Comparison of ENCODE assay signal across 18 cellular contexts in genomic region chr16:69463876-69464275, GRCh38. TPM values are rescaled to one million over a fixed set of nuclear protein-coding genes. Genes with fewer than 3 reads are reported as not detected.
DNase-seq lines count a peak whose midpoint lies in the region; TF ChIP-seq lines count a peak whose summit lies in the region.
"Had no signal": no experiment of that assay in that cellular context is flagged by ENCODE, and none has a peak within 500 bp of the region (broad histone marks: within the 10 kb centered on the region; RNA-seq: fewer than 3 reads in every experiment).

No MANE protein-coding gene starts in this region.

- H3K27me3 ChIP-seq in neural progenitor cell: no peaks in the 10 kb centered on the region
- H3K27me3 ChIP-seq: right atrium auricular region, upper lobe of left lung had no signal

- H3K9ac ChIP-seq in neural progenitor cell: no peak overlapping the region

- H4K20me1 ChIP-seq in neural progenitor cell (ENCODE audit: low read depth): peaks cover 13% of the 10 kb centered on the region

- H3K4me1 ChIP-seq in neural progenitor cell: peaks cover 11% of the 10 kb centered on the region
- H3K4me1 ChIP-seq: right atrium auricular region had no signal

- peaks cover 59% of the 10 kb centered on the region for H3K36me3 Mint-ChIP-seq in activated CD4-positive, alpha-beta memory T cell treated with anti-CD3 and anti-CD28 coated beads, Interleukin-2, amount 10 ng/mL, durations not matched to agents 7 days and 5 days (ENCODE audit: low read depth)
- H3K36me3 Mint-ChIP-seq in activated CD4-positive, alpha-beta memory T cell treated with anti-CD3 and anti-CD28 coated beads for 36 hours: peaks cover 19% of the 10 kb centered on the region
- H3K36me3 Mint-ChIP-seq in IgD-negative memory B cell (peaks cover 2% of the 10 kb centered on the region), neural progenitor cell (peaks cover 9% of the 10 kb centered on the region)

- H3K4me2 ChIP-seq in neural progenitor cell: no peak overlapping the region

- TF ChIP-seq CTCF in epithelial cell of proximal tubule (conservative IDR thresholded peaks at IDR 0.05; ENCODE audit: low read depth, low read length) (peak; percentile 15), neural progenitor cell (IDR thresholded peaks at IDR 0.05) (no peak)

- peaks cover 13% of the 10 kb centered on the region for H3F3A ChIP-seq in neural progenitor cell (ENCODE audit: low read depth)

- no peak overlapping the region for H2AFZ ChIP-seq in neural progenitor cell (replicated peaks)

- H3K4me3 ChIP-seq in epithelial cell of proximal tubule (ENCODE audit: low read depth, low read length) (no peak overlapping the region), neural progenitor cell (no peak overlapping the region)
- H3K4me3 ChIP-seq: right atrium auricular region, upper lobe of left lung had no signal

- no peak overlapping the region for H3K4me3 Mint-ChIP-seq in activated CD4-positive, alpha-beta memory T cell treated with anti-CD3 and anti-CD28 coated beads, Interleukin-2, amount 10 ng/mL, durations not matched to agents 7 days and 5 days
- H3K4me3 Mint-ChIP-seq in activated CD4-positive, alpha-beta memory T cell treated with anti-CD3 and anti-CD28 coated beads for 36 hours: no peak overlapping the region
- H3K4me3 Mint-ChIP-seq in IgD-negative memory B cell: no peak overlapping the region
- H3K4me3 Mint-ChIP-seq in neural progenitor cell: no peak overlapping the region

- CTCF ChIA-PET in activated CD4-positive, alpha-beta memory T cell treated with anti-CD3 and anti-CD28 coated beads, Interleukin-2, amount 10 ng/mL, durations not matched to agents 7 days and 5 days (lab: Charles Lee): interaction anchor here (1.4 kb wide), 1 partner anchor 8 kb away, joined by 3 read pairs; no protein-coding TSS in a partner anchor
- CTCF ChIA-PET in activated CD4-positive, alpha-beta memory T cell treated with anti-CD3 and anti-CD28 coated beads for 36 hours (lab: Charles Lee): interaction anchor here (1.5 to 1.9 kb wide), 2 partner anchors 68 to 101 kb away, joined by 3 to 6 read pairs; no protein-coding TSS in a partner anchor

- peaks cover 4% of the 10 kb centered on the region for H3K79me2 ChIP-seq in neural progenitor cell (ENCODE audit: low read depth)

- intact Hi-C loops in activated CD4-positive, alpha-beta memory T cell treated with anti-CD3 and anti-CD28 coated beads for 36 hours (cut with micrococcal nuclease): loop anchor here (2.0 kb wide), 1 partner anchor 39 kb away; the partner anchor contains the start of gene CYB5B

- H3K27ac ChIP-seq in neural progenitor cell: no peak overlapping the region
- H3K27ac ChIP-seq: right atrium auricular region had no signal

- H3K4me1 Mint-ChIP-seq in activated CD4-positive, alpha-beta memory T cell treated with anti-CD3 and anti-CD28 coated beads, Interleukin-2, amount 10 ng/mL, durations not matched to agents 7 days and 5 days: peaks cover 45% of the 10 kb centered on the region
- peaks cover 40% of the 10 kb centered on the region for H3K4me1 Mint-ChIP-seq in activated CD4-positive, alpha-beta memory T cell treated with anti-CD3 and anti-CD28 coated beads for 36 hours (ENCODE audit: low read depth)
- H3K4me1 Mint-ChIP-seq in IgD-negative memory B cell (peaks cover 23 to 28% (median 25%) of the 10 kb centered on the region in 3 donors), neural progenitor cell (peaks cover 6% of the 10 kb centered on the region)

- H3K9me3 Mint-ChIP-seq in activated CD4-positive, alpha-beta memory T cell treated with anti-CD3 and anti-CD28 coated beads, Interleukin-2, amount 10 ng/mL, durations not matched to agents 7 days and 5 days: no peaks in the 10 kb centered on the region
- no peaks in the 10 kb centered on the region for H3K9me3 Mint-ChIP-seq in activated CD4-positive, alpha-beta memory T cell treated with anti-CD3 and anti-CD28 coated beads for 36 hours
- H3K9me3 Mint-ChIP-seq in IgD-negative memory B cell (no peaks in the 10 kb centered on the region), neural progenitor cell (no peaks in the 10 kb centered on the region)

- DNase-seq in activated CD4-positive, alpha-beta memory T cell treated with anti-CD3 and anti-CD28 coated beads, Interleukin-2, amount 10 ng/mL, durations not matched to agents 7 days and 5 days: no peak
- no peak for DNase-seq in activated CD4-positive, alpha-beta memory T cell treated with anti-CD3 and anti-CD28 coated beads for 36 hours
- DNase-seq in epithelial cell of proximal tubule (ENCODE audit: low read depth) (no peak), neural progenitor cell (ENCODE audit: low spot score) (peak; percentile 31), epidermal melanocyte (ENCODE audit: insufficient read length, low spot score) (no peak), AG20443 (ENCODE audit: low spot score) (no peak), SIG-M5 (lab: John Stamatoyannopoulos, UW) (no peak)
- DNase-seq: activated effector memory CD4-positive, alpha-beta T cell treated with Interleukin-2 at 50 U/mL for 16 hours; central memory CD4-positive, alpha-beta T cell; effector CD8-positive, alpha-beta T cell; HCEC 1CT; IMR-90; MM.1S; RPMI8226; stimulated activated naive CD8-positive, alpha-beta T cell treated with anti-CD3 and anti-CD28 coated beads, Interleukin-15, Interleukin-2, amounts not matched to agents 100 U/mL and 50 U/mL, for 24 hours; upper lobe of left lung had no signal

- no peaks in the 10 kb centered on the region for H3K27me3 Mint-ChIP-seq in activated CD4-positive, alpha-beta memory T cell treated with anti-CD3 and anti-CD28 coated beads, Interleukin-2, amount 10 ng/mL, durations not matched to agents 7 days and 5 days
- no peaks in the 10 kb centered on the region for H3K27me3 Mint-ChIP-seq in activated CD4-positive, alpha-beta memory T cell treated with anti-CD3 and anti-CD28 coated beads for 36 hours
- no peaks in the 10 kb centered on the region for H3K27me3 Mint-ChIP-seq in IgD-negative memory B cell
- peaks cover 3% of the 10 kb centered on the region for H3K27me3 Mint-ChIP-seq in neural progenitor cell (ENCODE audit: insufficient read depth, low read depth)

- POLR2A ChIA-PET in activated CD4-positive, alpha-beta memory T cell treated with anti-CD3 and anti-CD28 coated beads, Interleukin-2, amount 10 ng/mL, durations not matched to agents 7 days and 5 days (lab: Charles Lee): interaction anchor here (0.6 to 2.3 kb wide), 6 partner anchors 8 to 189 kb away, joined by 3 to 11 read pairs (median 5); partner anchors contain the start of gene CYB5B
- POLR2A ChIA-PET in activated CD4-positive, alpha-beta memory T cell treated with anti-CD3 and anti-CD28 coated beads for 36 hours (lab: Charles Lee): no interaction called here

- no peaks in the 10 kb centered on the region for H3K9me3 ChIP-seq in neural progenitor cell (ENCODE audit: low read depth)
- H3K9me3 ChIP-seq: right atrium auricular region, upper lobe of left lung had no signal

- peak overlapping the region; percentile 86 for H3K27ac Mint-ChIP-seq in activated CD4-positive, alpha-beta memory T cell treated with anti-CD3 and anti-CD28 coated beads, Interleukin-2, amount 10 ng/mL, durations not matched to agents 7 days and 5 days
- no peak overlapping the region for H3K27ac Mint-ChIP-seq in activated CD4-positive, alpha-beta memory T cell treated with anti-CD3 and anti-CD28 coated beads for 36 hours
- H3K27ac Mint-ChIP-seq in IgD-negative memory B cell (peak overlapping the region in 2 of 3 donors; percentile 1 to 84), neural progenitor cell (peak overlapping the region; percentile 6)

- H3K36me3 ChIP-seq in neural progenitor cell: peaks cover 5% of the 10 kb centered on the region

RNA-seq across cellular contexts. Expression of gene CYB5B, which starts 39.5 kb away (rescaled TPM):
- total RNA-seq in activated CD4-positive, alpha-beta memory T cell treated with anti-CD3 and anti-CD28 coated beads, Interleukin-2, amount 10 ng/mL, durations not matched to agents 7 days and 5 days: 100 to 1,000 TPM; 149 to 152 TPM
- total RNA-seq in activated CD4-positive, alpha-beta memory T cell treated with anti-CD3 and anti-CD28 coated beads for 36 hours: 100 to 1,000 TPM; 147 to 152 TPM
- 98.9 TPM for polyA plus RNA-seq in IgD-negative memory B cell
- total RNA-seq in epithelial cell of proximal tubule (54.0 and 97.6 TPM in 2 replicates), neural progenitor cell (ENCODE audit: low replicate concordance) (67.9 and 108 TPM in 2 replicates)
